ENCODE assay signal across 1 cellular context in the genomic region with DNA sequence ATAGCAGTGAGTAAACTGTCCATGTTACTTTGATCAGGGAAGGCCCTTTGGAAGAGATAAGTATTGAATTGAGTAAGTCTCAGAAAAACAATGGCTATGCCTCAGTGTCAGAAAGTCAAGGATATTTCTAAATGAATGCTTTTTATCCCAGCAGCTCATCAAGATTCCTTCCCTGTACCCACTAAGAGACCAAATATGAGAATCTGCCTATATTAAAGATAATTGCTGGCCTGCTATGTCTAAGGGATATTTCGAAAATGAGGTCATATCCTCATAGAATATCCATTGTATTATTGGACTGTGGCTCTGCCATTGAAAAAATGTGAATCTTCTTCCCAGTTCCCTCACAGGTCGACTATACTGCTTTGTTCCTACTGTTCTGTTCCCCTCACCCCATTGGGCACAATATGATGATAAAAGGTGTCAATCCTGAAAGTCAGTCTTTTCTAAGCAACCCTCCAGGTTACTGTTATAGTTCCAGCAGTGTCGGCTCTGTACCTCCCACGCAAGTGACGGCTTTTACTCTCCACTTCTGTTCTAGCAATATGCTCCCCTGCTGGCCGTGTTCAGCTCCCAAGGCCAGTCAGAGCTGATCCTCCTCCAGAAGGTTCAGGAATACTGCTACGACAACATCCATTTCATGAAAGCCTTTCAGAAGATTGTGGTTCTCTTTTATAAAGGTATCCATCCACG.
TF ChIP-seq lines count a peak whose summit lies in the region.

No MANE protein-coding gene starts in this region.

TF ChIP-seq in SK-N-SH, 30 proteins besides CTCF, POLR2A, EP300 and RAD21 (continued from another document):
- TF ChIP-seq FOSL2 (IDR thresholded peaks at IDR 0.05; ENCODE audit: borderline replicate concordance, low read depth) (peak; percentile 53; the same call in 1 of the 2 replicates), JUND (IDR thresholded peaks at IDR 0.05) (peak; percentile 69), NRF1 (IDR thresholded peaks at IDR 0.05; ENCODE audit: low read depth, low read length) (no peak)
- TF ChIP-seq, protein P1, sequence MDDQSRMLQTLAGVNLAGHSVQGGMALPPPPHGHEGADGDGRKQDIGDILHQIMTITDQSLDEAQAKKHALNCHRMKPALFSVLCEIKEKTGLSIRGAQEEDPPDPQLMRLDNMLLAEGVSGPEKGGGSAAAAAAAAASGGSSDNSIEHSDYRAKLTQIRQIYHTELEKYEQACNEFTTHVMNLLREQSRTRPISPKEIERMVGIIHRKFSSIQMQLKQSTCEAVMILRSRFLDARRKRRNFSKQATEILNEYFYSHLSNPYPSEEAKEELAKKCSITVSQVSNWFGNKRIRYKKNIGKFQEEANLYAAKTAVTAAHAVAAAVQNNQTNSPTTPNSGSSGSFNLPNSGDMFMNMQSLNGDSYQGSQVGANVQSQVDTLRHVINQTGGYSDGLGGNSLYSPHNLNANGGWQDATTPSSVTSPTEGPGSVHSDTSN (IDR thresholded peaks at IDR 0.05), result peak; percentile 32
